In genomic region chr1:222521299-222522104, GRCh38 we compare ENCODE assay signal across 15 cellular contexts. TPM values are rescaled to one million over a fixed set of nuclear protein-coding genes. Genes with fewer than 3 reads are reported as not detected.
DNase-seq lines count a peak whose midpoint lies in the region; FAIRE-seq and TF ChIP-seq lines count a peak whose summit lies in the region.
"Had no signal": no experiment of that assay in that cellular context is flagged by ENCODE, and none has a peak within 500 bp of the region (broad histone marks: within the 10 kb centered on the region; RNA-seq: fewer than 3 reads in every experiment).

No MANE protein-coding gene starts in this region.

- H3K9ac ChIP-seq in liver (ENCODE audit: low read depth in 1 of 2, low read length in 2 of 2) (no peak overlapping the region), kidney (ENCODE audit: low read length in 2 of 2) (no peak overlapping the region)

- H3K4me1 ChIP-seq in liver (ENCODE audit: control insufficient read depth in 4 of 4, insufficient read depth in 4 of 4, low read length in 3 of 4) = peaks cover 2 to 13% (median 6%) of the 10 kb centered on the region in 4 donors
- H3K4me1 ChIP-seq in kidney (ENCODE audit: control insufficient read depth in 1 of 2, insufficient read depth in 1 of 2, low read depth in 1 of 2, low read length in 2 of 2) = peaks cover 0 to 3% of the 10 kb centered on the region in 2 donors
- H3K4me1 ChIP-seq: heart right ventricle, transverse colon had no signal

- DNase-seq in Daoy (ENCODE audit: low read depth) (peak; percentile 58), MV-4-11 (lab: John Stamatoyannopoulos, UW) (peak; percentile 78), bronchial epithelial cell (ENCODE audit: low read depth) (peak; percentile 82), kidney (no peak), NCI-H345 (lab: John Stamatoyannopoulos, UW) (no peak), substantia nigra (lab: John Stamatoyannopoulos, UW) (no peak)
- DNase-seq in activated naive CD4-positive, alpha-beta T cell treated with Interleukin-2 at 50 U/mL for 16 hours = no peak
- DNase-seq: activated naive CD8-positive, alpha-beta T cell treated with anti-CD3 and anti-CD28 coated beads, Interleukin-2, amount 10 ng/mL, durations not matched to agents 7 days and 5 days; heart right ventricle; NCI-H1930; T-helper 9 cell; transverse colon had no signal

- peak in 1 of 2 donors; percentile 13 for TF ChIP-seq RAD21 in liver (IDR thresholded peaks at IDR 0.05)

- H3K36me3 ChIP-seq in bronchial epithelial cell (ENCODE audit: control insufficient read depth, insufficient read depth, low read length) (no peaks in the 10 kb centered on the region), liver (ENCODE audit: control insufficient read depth in 4 of 4, insufficient read depth in 3 of 4, low read depth in 1 of 4, low read length in 3 of 4) (no peaks in the 10 kb centered on the region), kidney (ENCODE audit: control insufficient read depth in 1 of 2, insufficient read depth in 2 of 2, low read length in 2 of 2) (no peaks in the 10 kb centered on the region)
- H3K36me3 ChIP-seq: heart right ventricle, transverse colon had no signal

- H3K9me3 ChIP-seq in liver (ENCODE audit: control insufficient read depth in 4 of 4, low read length in 3 of 4) = no peaks in the 10 kb centered on the region
- peaks cover 4 to 8% of the 10 kb centered on the region in 2 donors for H3K9me3 ChIP-seq in kidney (ENCODE audit: control insufficient read depth in 1 of 2, low read length in 2 of 2)
- H3K9me3 ChIP-seq: transverse colon had no signal

- TF ChIP-seq CTCF in bronchial epithelial cell (IDR thresholded peaks at IDR 0.05; ENCODE audit: insufficient read depth, low read length, severe bottlenecking) (no peak), liver (IDR thresholded peaks at IDR 0.05; ENCODE audit: low read depth, low read length, missing input control) (no peak), kidney (IDR thresholded peaks at IDR 0.05; ENCODE audit: borderline replicate concordance, extremely low read depth, insufficient read depth) (no peak)

- WGBS in liver = 55% methylated on average over 7 of the region's 7 CpGs

- no peak overlapping the region for H3K4me3 ChIP-seq in bronchial epithelial cell (ENCODE audit: low read depth, low read length)
- peak overlapping the region in 1 of 3 donors; percentile 41 for H3K4me3 ChIP-seq in liver (ENCODE audit: low read depth in 1 of 3, low read length in 3 of 3)
- H3K4me3 ChIP-seq in kidney (ENCODE audit: low read length in 2 of 2) = no peak overlapping the region
- H3K4me3 ChIP-seq: heart right ventricle, transverse colon had no signal

- H3K27me3 ChIP-seq in bronchial epithelial cell (ENCODE audit: control insufficient read depth, insufficient read depth, low read length) = no peaks in the 10 kb centered on the region
- H3K27me3 ChIP-seq in liver (ENCODE audit: control insufficient read depth in 4 of 4, insufficient read depth in 4 of 4, low read length in 3 of 4) = no peaks in the 10 kb centered on the region
- H3K27me3 ChIP-seq: transverse colon had no signal

- no peak for FAIRE-seq in bronchial epithelial cell (lab: Jason Lieb, UNC)
- FAIRE-seq in kidney (lab: Jason Lieb, UNC) = no peak
- FAIRE-seq: HTR-8/SVneo had no signal

- intact Hi-C loops in kidney (cut with DNase I) = no loop called here

- peak overlapping the region; percentile 61 to 89 for H3K27ac ChIP-seq in liver (ENCODE audit: low read depth in 1 of 2, low read length in 2 of 2)
- no peak overlapping the region for H3K27ac ChIP-seq in kidney (ENCODE audit: low read depth in 2 of 2, low read length in 2 of 2)
- H3K27ac ChIP-seq in substantia nigra (ENCODE audit: low read depth, low read length, poor library complexity, severe bottlenecking) = no peak overlapping the region
- H3K27ac ChIP-seq: heart right ventricle, transverse colon had no signal

TF ChIP-seq in liver, 16 proteins besides CTCF, POLR2A, EP300 and RAD21:
- TF ChIP-seq FOXA2 (IDR thresholded peaks at IDR 0.05) = no peak
- TF ChIP-seq RXRA (IDR thresholded peaks at IDR 0.05) = peak; percentile 10 to 41
- peak; percentile 38 for TF ChIP-seq SP1 (IDR thresholded peaks at IDR 0.05)
- no peak for TF ChIP-seq ZBTB33 (IDR thresholded peaks at IDR 0.05)

RNA-seq across cellular contexts. Expression of gene HHIPL2, which starts 26.4 kb away (rescaled TPM):
- total RNA-seq in Daoy (2014; rRNA removed; shearing (Covaris generic)) = 3.8 and 9.0 TPM in 2 replicates
- under 0.01 and 0.13 TPM in 2 replicates for total RNA-seq in bronchial epithelial cell
- under 1 TPM in 1 of 2 donors, not detected in 1; 0.25 TPM for total RNA-seq in liver
- under 1 TPM in 1 of 2 donors, not detected in 1; 0.05 TPM for polyA plus RNA-seq in liver
- 0.09 TPM for total RNA-seq in kidney
- polyA plus RNA-seq in kidney (ENCODE audit: insufficient read depth, low read depth, low replicate concordance) = not detected
- total RNA-seq: G401 had no signal

Comparison
In these comparisons a context has a peak if more than half of its experiments do, and no peak if none do; other contexts are left out.
1. DNase-seq: peak in Daoy (single experiment), MV-4-11 (single experiment) and bronchial epithelial cell (single experiment); none in kidney (single experiment), NCI-H345 (single experiment), activated naive CD4-positive, alpha-beta T cell treated with Interleukin-2 at 50 U/mL for 16 hours (single experiment) and substantia nigra (0 of 49).
2. H3K27ac ChIP-seq: peak in liver (2 of 2); none in kidney (0 of 2) and substantia nigra (single experiment).